17 cellular contexts compared by ENCODE assay signal in the genomic region with DNA sequence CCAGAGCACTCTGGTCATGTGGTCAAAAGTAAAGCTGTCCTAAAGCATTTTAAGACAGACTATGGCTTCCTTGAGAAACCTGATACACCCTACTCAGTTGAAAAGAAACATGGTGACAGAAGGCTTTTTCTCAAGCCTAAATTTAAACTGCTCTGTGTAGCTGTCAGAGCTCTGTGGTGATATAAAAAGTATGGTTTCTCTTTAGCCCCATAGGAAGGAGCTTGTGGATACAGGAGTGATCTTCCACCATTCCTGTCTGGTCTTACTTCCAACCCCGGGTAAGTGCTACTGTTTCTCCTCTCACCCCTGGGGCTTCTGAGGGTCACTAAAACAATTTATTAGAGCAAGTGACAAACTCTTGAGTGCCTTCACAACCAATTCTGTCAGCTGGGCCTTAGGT. TPM values are rescaled to one million over a fixed set of nuclear protein-coding genes. Genes with fewer than 3 reads are reported as not detected.
DNase-seq lines count a peak whose midpoint lies in the region; ATAC-seq and TF ChIP-seq lines count a peak whose summit lies in the region.
"Had no signal": no experiment of that assay in that cellular context is flagged by ENCODE, and none has a peak within 500 bp of the region (broad histone marks: within the 10 kb centered on the region; RNA-seq: fewer than 3 reads in every experiment).

No MANE protein-coding gene starts in this region.

- peak overlapping the region; percentile 13 for H3K4me3 ChIP-seq in cardiac muscle cell
- H3K4me3 ChIP-seq: tibial artery had no signal

- CTCF ChIA-PET in CD4-positive, alpha-beta T cell (lab: Charles Lee): interaction anchor here (0.7 to 1.9 kb wide), 3 partner anchors 26 to 88 kb away, joined by 3 to 5 read pairs (median 3); no protein-coding TSS in a partner anchor

- H3K36me3 ChIP-seq in cardiac muscle cell: no peaks in the 10 kb centered on the region
- H3K36me3 ChIP-seq: tibial artery had no signal

- POLR2A ChIA-PET in CD4-positive, alpha-beta T cell (lab: Charles Lee): interaction anchor here (5.8 kb wide), 1 partner anchor 8 kb away, joined by 78 read pairs; a partner anchor contains a TSS

- H3K4me3 Mint-ChIP-seq in stimulated activated memory B cell treated with anti-CD40 and anti-IgM and Interleukin-4, amounts not matched to agents 10 μg/mL and 1 μg/mL and 100 μg/mL, for 72 hours: no peak overlapping the region
- H3K4me3 Mint-ChIP-seq in CD4-positive, alpha-beta T cell: no peak overlapping the region
- H3K4me3 Mint-ChIP-seq: memory B cell had no signal

- no peaks in the 10 kb centered on the region for H3K36me3 Mint-ChIP-seq in stimulated activated memory B cell treated with anti-CD40 and anti-IgM and Interleukin-4, amounts not matched to agents 10 μg/mL and 1 μg/mL and 100 μg/mL, for 72 hours
- H3K36me3 Mint-ChIP-seq in CD4-positive, alpha-beta T cell (ENCODE audit: low read depth): no peaks in the 10 kb centered on the region
- H3K36me3 Mint-ChIP-seq: memory B cell had no signal

- no peaks in the 10 kb centered on the region for H3K9me3 ChIP-seq in cardiac muscle cell (ENCODE audit: low read depth)
- H3K9me3 ChIP-seq in CD4-positive, alpha-beta T cell (ENCODE audit: control insufficient read depth, low read length): no peaks in the 10 kb centered on the region
- H3K9me3 ChIP-seq: tibial artery had no signal

- H3K27me3 ChIP-seq in cardiac muscle cell: no peaks in the 10 kb centered on the region
- no peaks in the 10 kb centered on the region for H3K27me3 ChIP-seq in CD4-positive, alpha-beta T cell (ENCODE audit: control insufficient read depth, insufficient read depth, low read length)
- H3K27me3 ChIP-seq: tibial artery had no signal

- in situ Hi-C loops in SK-MEL-5 (cut with HindIII; ENCODE audit: low pct_unique_long_range_greater_than_20kb, low sequenced_read_pairs): no loop called here

- H3K27ac Mint-ChIP-seq in stimulated activated memory B cell treated with anti-CD40 and anti-IgM and Interleukin-4, amounts not matched to agents 10 μg/mL and 1 μg/mL and 100 μg/mL, for 72 hours: peak overlapping the region; percentile 12
- H3K27ac Mint-ChIP-seq in CD4-positive, alpha-beta T cell: no peak overlapping the region
- H3K27ac Mint-ChIP-seq: memory B cell had no signal

- peak overlapping the region; percentile 88 for H3K27ac ChIP-seq in cardiac muscle cell
- no peak overlapping the region for H3K27ac ChIP-seq in CD4-positive, alpha-beta T cell (ENCODE audit: low read depth, low read length)

- ATAC-seq in stimulated activated memory B cell treated with anti-CD40 and anti-IgM and Interleukin-4, amounts not matched to agents 10 μg/mL and 1 μg/mL and 100 μg/mL, for 72 hours: no peak
- ATAC-seq in CD4-positive, alpha-beta T cell (ENCODE audit: poor library complexity): no peak
- ATAC-seq: HepG2 had no signal

- no peak for TF ChIP-seq CTCF in cardiac muscle cell (IDR thresholded peaks at IDR 0.05; ENCODE audit: low read depth, low read length)
- no peak for TF ChIP-seq CTCF in CD4-positive, alpha-beta T cell (IDR thresholded peaks at IDR 0.05)

- no peaks in the 10 kb centered on the region for H3K27me3 Mint-ChIP-seq in stimulated activated memory B cell treated with anti-CD40 and anti-IgM and Interleukin-4, amounts not matched to agents 10 μg/mL and 1 μg/mL and 100 μg/mL, for 72 hours
- H3K27me3 Mint-ChIP-seq in CD4-positive, alpha-beta T cell: no peaks in the 10 kb centered on the region
- H3K27me3 Mint-ChIP-seq: memory B cell had no signal

- DNase-seq in NCI-H82 (lab: John Stamatoyannopoulos, UW) (peak; percentile 49), NCI-H82 treated with DMSO at 0.1 percent for 48 hours (lab: John Stamatoyannopoulos, UW; ENCODE audit: unreplicated experiment) (no peak), SK-MEL-5 (ENCODE audit: low read depth, low spot score) (peak; percentile 6), cardiac muscle cell (ENCODE audit: low read depth in 1 of 2, low spot score in 1 of 2) (peak; percentile 23 to 67), LoVo (ENCODE audit: low spot score) (no peak)
- no peak for DNase-seq in CD4-positive, alpha-beta T cell
- no peak for DNase-seq in stimulated activated CD4-positive, alpha-beta T cell treated with anti-CD3 and anti-CD28 coated beads, Interleukin-4, amount 100 ng/mL, for 24 hours
- DNase-seq: activated CD4-positive, alpha-beta T cell treated with anti-CD3 and anti-CD28 coated beads for 1 hour; activated T-cell treated with anti-CD3 and anti-CD28 coated beads for 4 hours; NCI-H1694 treated with DMSO at 0.1 percent for 48 hours; NK-92 treated with Interleukin-12 subunit alpha and Interleukin-12 subunit beta, amount 100 ng/mL, for 24 hours; stimulated activated CD4-positive, alpha-beta T cell treated with anti-CD3 and anti-CD28 coated beads, Interleukin-12 subunit alpha, Interleukin-12 subunit beta, amount 100 ng/mL, for 4 hours; SW 1271; tibial artery had no signal

- H3K4me1 Mint-ChIP-seq in stimulated activated memory B cell treated with anti-CD40 and anti-IgM and Interleukin-4, amounts not matched to agents 10 μg/mL and 1 μg/mL and 100 μg/mL, for 72 hours: peaks cover 29% of the 10 kb centered on the region
- peaks cover 32% of the 10 kb centered on the region for H3K4me1 Mint-ChIP-seq in CD4-positive, alpha-beta T cell (ENCODE audit: low read depth)

- intact Hi-C loops in CD4-positive, alpha-beta T cell (cut with DNase I, micrococcal nuclease): loop anchor here in 1 of 2 experiments (10.0 kb wide), 1 partner anchor 348 kb away; a partner anchor contains a TSS

- peaks cover 87% of the 10 kb centered on the region for H3K4me1 ChIP-seq in cardiac muscle cell (ENCODE audit: low read depth)

- no peaks in the 10 kb centered on the region for H3K9me3 Mint-ChIP-seq in stimulated activated memory B cell treated with anti-CD40 and anti-IgM and Interleukin-4, amounts not matched to agents 10 μg/mL and 1 μg/mL and 100 μg/mL, for 72 hours
- H3K9me3 Mint-ChIP-seq in CD4-positive, alpha-beta T cell: no peaks in the 10 kb centered on the region
- H3K9me3 Mint-ChIP-seq: memory B cell had no signal

RNA-seq across cellular contexts. Expression of a gene that starts 8.5 kb away (rescaled TPM):
- total RNA-seq in SK-MEL-5 (2014; rRNA removed; shearing (Covaris generic)): 22.8 and 25.3 TPM in 2 replicates
- polyA plus RNA-seq in SK-MEL-5 (2015; cell fraction: cytosol; rRNA removed): 16.8 and 27.1 TPM in 2 replicates
- polyA plus RNA-seq in SK-MEL-5 (2015; cell fraction: nucleus; rRNA removed): 24.3 and 25.6 TPM in 2 replicates
- 69.9 and 93.5 TPM in 2 replicates for total RNA-seq in cardiac muscle cell
- 36.8 and 54.8 TPM in 2 replicates for polyA plus RNA-seq in cardiac muscle cell
- 100 to 1,000 TPM; 104 to 119 TPM for total RNA-seq in CD4-positive, alpha-beta T cell

Comparison
In these comparisons a context has a peak if more than half of its experiments do, and no peak if none do; other contexts are left out.
1. DNase-seq: peak in NCI-H82 (single experiment), SK-MEL-5 (single experiment) and cardiac muscle cell (2 of 2); none in NCI-H82 treated with DMSO at 0.1 percent for 48 hours (single experiment), CD4-positive, alpha-beta T cell (0 of 10), stimulated activated CD4-positive, alpha-beta T cell treated with anti-CD3 and anti-CD28 coated beads, Interleukin-4, amount 100 ng/mL, for 24 hours (single experiment) and LoVo (single experiment).